ENCODE assay signal across 10 cellular contexts in the genomic region with DNA sequence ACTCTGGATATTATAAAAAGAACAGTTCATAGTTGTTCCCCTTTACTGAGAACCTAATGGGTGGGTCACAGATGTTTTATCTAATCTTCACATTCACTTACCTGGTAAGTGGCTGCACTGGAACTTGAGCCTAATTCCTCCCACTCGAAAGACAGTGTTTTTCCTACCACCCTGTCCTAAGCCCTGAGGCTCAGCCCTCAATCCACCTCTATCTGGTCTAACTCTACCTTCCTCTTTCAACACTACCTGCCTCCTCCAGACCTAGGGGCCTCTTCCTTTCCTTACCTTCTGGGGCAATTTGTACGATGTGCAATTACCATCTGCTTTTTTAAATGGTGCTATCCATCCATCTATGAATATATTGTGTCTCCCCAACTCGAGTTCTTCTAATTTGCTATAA. TPM values are rescaled to one million over a fixed set of nuclear protein-coding genes. Genes with fewer than 3 reads are reported as not detected.
A peak's percentile ranks its signal among the peaks of the same experiment; 100 is the strongest.
DNase-seq lines count a peak whose midpoint lies in the region; ATAC-seq, FAIRE-seq and TF ChIP-seq lines count a peak whose summit lies in the region.
"Had no signal": no experiment of that assay in that cellular context is flagged by ENCODE, and none has a peak within 500 bp of the region (broad histone marks: within the 10 kb centered on the region; RNA-seq: fewer than 3 reads in every experiment).

No MANE protein-coding gene starts in this region.

- BruUV-seq in GM12878 (replicated peaks; lab: Mats Ljungman, UMichigan): no TSS peak

- no peaks in the 10 kb centered on the region for H3K79me2 ChIP-seq in GM12878 (ENCODE audit: control insufficient read depth, insufficient read depth, low read length)

- in situ Hi-C loops in GM12878 (cut with MboI): loop anchor here (5.0 kb wide), 1 partner anchor 155 kb away; no protein-coding TSS in a partner anchor

- H3K4me3 ChIP-seq in BLaER1 treated with 17β-estradiol and CSF1 and Interleukin-3, amounts not matched to agents 10 nM and 100 nM: no peak overlapping the region; a peak in 1 of 20 replicates
- H3K4me3 ChIP-seq in HEK293 (ENCODE audit: low read depth, low read length) (no peak overlapping the region), GM12878 (no peak overlapping the region), mucosa of rectum (ENCODE audit: low read length in 2 of 2) (peak overlapping the region in 1 of 2 donors; percentile 45)

- TF ChIP-seq CTCF in HEK293 (tag by site-specific recombination; IDR thresholded peaks at IDR 0.05) (no peak), GM12878 (IDR thresholded peaks at IDR 0.05 in 2 of 3, conservative IDR thresholded peaks at IDR 0.05 in 1 of 3; ENCODE audit: control insufficient read depth in 2 of 3, extremely low read depth in 1 of 3, insufficient read depth in 1 of 3, low read depth in 3 of 3, low read length in 3 of 3) (no peak)

- no peak for TF ChIP-seq POLR2A in GM12878 (IDR thresholded peaks at IDR 0.05; ENCODE audit: low read depth, low read length)

- no peak for TF ChIP-seq RAD21 in GM12878 (IDR thresholded peaks at IDR 0.05; ENCODE audit: insufficient read depth, low read depth, low read length)

- H3K4me1 ChIP-seq in BLaER1 treated with 17β-estradiol and CSF1 and Interleukin-3, amounts not matched to agents 10 nM and 100 nM: peaks cover 10 to 36% (median 23%) of the 10 kb centered on the region in 10 experiments; a peak in 19 of 20 replicates
- H3K4me1 ChIP-seq in HEK293 (ENCODE audit: control insufficient read depth, insufficient read depth, low read length): 0 out of 2 replicates have a peak, but pooled peaks cover 3% of the 10 kb centered on the region
- no peaks in the 10 kb centered on the region for H3K4me1 ChIP-seq in GM12878 (ENCODE audit: control insufficient read depth, insufficient read depth, low read length)
- H3K4me1 ChIP-seq in mucosa of rectum (ENCODE audit: control insufficient read depth in 2 of 2, insufficient read depth in 2 of 2, low read length in 2 of 2): peaks cover 6% of the 10 kb centered on the region in 2 donors

- no peaks in the 10 kb centered on the region for H3K36me3 ChIP-seq in BLaER1 treated with 17β-estradiol and CSF1 and Interleukin-3, amounts not matched to agents 10 nM and 100 nM
- no peaks in the 10 kb centered on the region for H3K36me3 ChIP-seq in HEK293 (ENCODE audit: control insufficient read depth in 2 of 2, insufficient read depth in 1 of 2, low read length in 2 of 2)
- H3K36me3 ChIP-seq in GM12878 (ENCODE audit: control insufficient read depth in 2 of 2, insufficient read depth in 2 of 2, low read length in 1 of 2): no peaks in the 10 kb centered on the region
- no peaks in the 10 kb centered on the region for H3K36me3 ChIP-seq in mucosa of rectum (ENCODE audit: control insufficient read depth in 2 of 2, insufficient read depth in 2 of 2, low read length in 2 of 2)

- ATAC-seq in GM12878: peak; percentile 50

- H3K27ac ChIP-seq in BLaER1 treated with 17β-estradiol and CSF1 and Interleukin-3, amounts not matched to agents 10 nM and 100 nM: peak overlapping the region in 9 of 11 experiments; percentile 42 to 81 (median 61); a peak in 17 of 22 replicates
- H3K27ac ChIP-seq in HEK293 (ENCODE audit: extremely low read depth, low read depth, low read length): no peak overlapping the region
- no peak overlapping the region for H3K27ac ChIP-seq in GM12878 (ENCODE audit: control insufficient read depth, insufficient read depth)
- peak overlapping the region; percentile 17 to 19 for H3K27ac ChIP-seq in mucosa of rectum (ENCODE audit: low read depth in 2 of 2, low read length in 2 of 2)
- H3K27ac ChIP-seq: C4-2B had no signal

- SMC1A ChIA-PET in GM12878 (lab: Charles Lee; ENCODE audit: uncharacterized antibody, unreplicated experiment): interaction anchor here (0.7 to 2.9 kb wide), 24 partner anchors 8 to 586 kb away, joined by 3 to 57 read pairs (median 3); a partner anchor contains a TSS

- H4K20me1 ChIP-seq in BLaER1 treated with 17β-estradiol and CSF1 and Interleukin-3, amounts not matched to agents 10 nM and 100 nM: no peaks in the 10 kb centered on the region
- no peaks in the 10 kb centered on the region for H4K20me1 ChIP-seq in GM12878 (ENCODE audit: control insufficient read depth, insufficient read depth)

- FAIRE-seq in GM12878 (lab: Jason Lieb, UNC): no peak

- H3K9me3 ChIP-seq in BLaER1 treated with 17β-estradiol and CSF1 and Interleukin-3, amounts not matched to agents 10 nM and 100 nM (replicated peaks in 1 of 11): no peaks in the 10 kb centered on the region
- H3K9me3 ChIP-seq in HEK293 (ENCODE audit: control insufficient read depth, insufficient read depth, low read depth, low read length) (no peaks in the 10 kb centered on the region), GM12878 (replicated peaks; ENCODE audit: control insufficient read depth, insufficient read depth, low read length) (no peaks in the 10 kb centered on the region), mucosa of rectum (ENCODE audit: control insufficient read depth in 2 of 2, low read length in 2 of 2) (no peaks in the 10 kb centered on the region)

- no peak overlapping the region for H2AFZ ChIP-seq in GM12878 (ENCODE audit: control insufficient read depth, low read depth, low read length)

- H3K27me3 ChIP-seq in BLaER1 treated with 17β-estradiol and CSF1 and Interleukin-3, amounts not matched to agents 10 nM and 100 nM: no peaks in the 10 kb centered on the region
- H3K27me3 ChIP-seq in GM12878 (replicated peaks in 1 of 2; ENCODE audit: control insufficient read depth in 2 of 2, insufficient read depth in 2 of 2, low read length in 1 of 2) (no peaks in the 10 kb centered on the region), mucosa of rectum (ENCODE audit: control insufficient read depth in 2 of 2, insufficient read depth in 2 of 2, low read length in 2 of 2) (no peaks in the 10 kb centered on the region)

- TF ChIP-seq EP300 in GM12878 (IDR thresholded peaks at IDR 0.05; ENCODE audit: borderline replicate concordance in 1 of 2, control insufficient read depth in 1 of 2, low read depth in 2 of 2, low read length in 2 of 2): no peak

- intact Hi-C loops in GM12878 (cut with micrococcal nuclease; ENCODE audit: unreplicated experiment): loop anchor here (1.0 to 10.0 kb wide), 4 partner anchors 93 to 340 kb away; no protein-coding TSS in a partner anchor

- RAD21 ChIA-PET in GM12878 (lab: Charles Lee; ENCODE audit: unreplicated experiment): interaction anchor here (0.6 to 1.6 kb wide), 22 partner anchors 10 to 385 kb away, joined by 3 to 17 read pairs (median 4); a partner anchor contains a TSS

- DNase-seq in GM12878 (ENCODE audit: low read depth, low spot score) (no peak), DMS53 treated with DMSO at 0.1 percent for 48 hours (lab: John Stamatoyannopoulos, UW; ENCODE audit: unreplicated experiment) (no peak), epidermal melanocyte (ENCODE audit: insufficient read length, low spot score) (no peak), C1 segment of cervical spinal cord (lab: John Stamatoyannopoulos, UW) (no peak)
- no peak for DNase-seq in activated CD4-positive, CD25-positive, alpha-beta regulatory T cell (lab: John Stamatoyannopoulos, UW)
- DNase-seq: stimulated activated CD4-positive, alpha-beta T cell treated with anti-CD3 and anti-CD28 coated beads, Interleukin-4, amount 100 ng/mL, for 1 hour had no signal

- peak overlapping the region; percentile 20 to 71 (median 63); a peak in 21 of 22 replicates for H3K4me2 ChIP-seq in BLaER1 treated with 17β-estradiol and CSF1 and Interleukin-3, amounts not matched to agents 10 nM and 100 nM
- no peak overlapping the region for H3K4me2 ChIP-seq in GM12878 (ENCODE audit: control insufficient read depth, insufficient read depth)

- CTCF ChIA-PET in HEK293 (lab: Yijun Ruan, JAX) (interaction anchor here (0.6 to 3.0 kb wide), 32 partner anchors 9 to 484 kb away, joined by 3 to 35 read pairs (median 4); a partner anchor contains a TSS), GM12878 (lab: Yijun Ruan, JAX) (interaction anchor here (0.6 to 2.3 kb wide), 47 partner anchors 8 to 385 kb away, joined by 3 to 84 read pairs (median 4); a partner anchor contains a TSS)

- peak overlapping the region in 9 of 11 experiments; percentile 15 to 59 (median 55); a peak in 12 of 22 replicates for H3K9ac ChIP-seq in BLaER1 treated with 17β-estradiol and CSF1 and Interleukin-3, amounts not matched to agents 10 nM and 100 nM
- H3K9ac ChIP-seq in GM12878 (ENCODE audit: control insufficient read depth, insufficient read depth, low read length): no peak overlapping the region
- H3K9ac ChIP-seq in mucosa of rectum (ENCODE audit: low read depth in 1 of 2, low read length in 2 of 2): peak overlapping the region in 1 of 2 donors; percentile 50

- 56% methylated on average over 3 of the region's 3 CpGs for WGBS in GM12878 (ENCODE audit: insufficient coverage, insufficient replicate concordance, low lambda C conversion rate, missing lambda C conversion rate)

- POLR2A ChIA-PET in HEK293 (lab: Yijun Ruan, JAX) (interaction anchor here (0.7 to 1.1 kb wide), 2 partner anchors 20 to 42 kb away, joined by 3 to 9 read pairs; a partner anchor contains a TSS), GM12878 (lab: Charles Lee) (no interaction called here)

RNA-seq across cellular contexts. Expression of a gene that starts 9.7 kb away (rescaled TPM):
- total RNA-seq in GM12878 (2013; cell fraction: nucleolus; rRNA removed): 2.1 and 3.1 TPM in 2 replicates
- total RNA-seq in GM12878 (2014; rRNA removed) (0.28 and 0.54 TPM in 2 replicates), GM12878 (2014; rRNA removed; fragmentation: Illumina TruSeq; extraction: Trizol) (0.22 and 0.28 TPM in 2 replicates), GM12878 (2021) (0.62 and 0.88 TPM in 2 replicates)
- polyA plus RNA-seq in GM12878 (2011; ENCODE audit: low read depth): 0.96 TPM
- polyA plus RNA-seq in GM12878 (2011; rRNA removed) (0.20 and 0.48 TPM in 2 replicates), GM12878 (2014; fragmentation: Illumina TruSeq; extraction: Trizol) (0.29 and 0.51 TPM in 2 replicates), GM12878 (2014; fragmentation: Nextera tagmentation; extraction: Ambion mirVana) (under 1 TPM; 0.10 to 0.16 TPM), GM12878 (2014; rRNA removed) (0.45 and 1.3 TPM in 2 replicates), GM12878 (2016; fragmentation: Nextera tagmentation; extraction: Ambion mirVana) (under 1 TPM; 0.56 to 0.63 TPM)
- polyA plus RNA-seq in GM12878 (2011; cell fraction: cytosol; rRNA removed): 0.33 and 0.70 TPM in 2 replicates
- polyA plus RNA-seq in GM12878 (2011; cell fraction: nucleus; rRNA removed): 0.28 and 0.33 TPM in 2 replicates
- polyA plus RNA-seq in GM12878 (2012): 0.73 and 0.94 TPM in 2 replicates
- 0.44 and 0.77 TPM in 2 replicates for polyA minus RNA-seq in GM12878 (2011; rRNA and poly(A)+ RNA removed)
- polyA minus RNA-seq in GM12878 (2011; cell fraction: cytosol; rRNA and poly(A)+ RNA removed): 0.21 and 0.40 TPM in 2 replicates
- 0.60 and 1.3 TPM in 2 replicates for polyA minus RNA-seq in GM12878 (2011; cell fraction: nucleus; rRNA and poly(A)+ RNA removed)

RNA-seq across cellular contexts. Expression of a gene that starts 41.9 kb away (rescaled TPM):
- total RNA-seq in GM12878 (2013; cell fraction: nucleolus; rRNA removed): 96.9 and 119 TPM in 2 replicates
- total RNA-seq in GM12878 (2014; rRNA removed): 42.5 and 45.1 TPM in 2 replicates
- 70.1 and 71.1 TPM in 2 replicates for total RNA-seq in GM12878 (2014; rRNA removed; fragmentation: Illumina TruSeq; extraction: Trizol)
- total RNA-seq in GM12878 (2021): 87.5 and 88.9 TPM in 2 replicates
- 17.1 TPM for polyA plus RNA-seq in GM12878 (2011; ENCODE audit: low read depth)
- 108 and 190 TPM in 2 replicates for polyA plus RNA-seq in GM12878 (2011; rRNA removed)
- 42.2 and 49.8 TPM in 2 replicates for polyA plus RNA-seq in GM12878 (2011; cell fraction: cytosol; rRNA removed)
- 28.6 and 41.9 TPM in 2 replicates for polyA plus RNA-seq in GM12878 (2011; cell fraction: nucleus; rRNA removed)
- polyA plus RNA-seq in GM12878 (2012): 31.0 and 49.6 TPM in 2 replicates
- polyA plus RNA-seq in GM12878 (2014; fragmentation: Illumina TruSeq; extraction: Trizol): 84.0 and 138 TPM in 2 replicates
- 10 to 100 TPM; 13.3 to 24.8 TPM for polyA plus RNA-seq in GM12878 (2014; fragmentation: Nextera tagmentation; extraction: Ambion mirVana)
- 44.2 and 79.9 TPM in 2 replicates for polyA plus RNA-seq in GM12878 (2014; rRNA removed)
- 100 to 1,000 TPM; 108 to 109 TPM for polyA plus RNA-seq in GM12878 (2016; fragmentation: Nextera tagmentation; extraction: Ambion mirVana)
- 43.9 and 62.6 TPM in 2 replicates for polyA minus RNA-seq in GM12878 (2011; rRNA and poly(A)+ RNA removed)
- 34.2 and 46.3 TPM in 2 replicates for polyA minus RNA-seq in GM12878 (2011; cell fraction: cytosol; rRNA and poly(A)+ RNA removed)
- polyA minus RNA-seq in GM12878 (2011; cell fraction: nucleus; rRNA and poly(A)+ RNA removed): 22.2 and 40.9 TPM in 2 replicates

Comparison
In these comparisons a context has a peak if more than half of its experiments do, and no peak if none do; other contexts are left out.
1. H3K27ac ChIP-seq: peak in BLaER1 treated with 17β-estradiol and CSF1 and Interleukin-3, amounts not matched to agents 10 nM and 100 nM (9 of 11) and mucosa of rectum (2 of 2); none in HEK293 (single experiment) and GM12878 (single experiment).